Comparison of ENCODE assay signal across 1 cellular context in the genomic region with DNA sequence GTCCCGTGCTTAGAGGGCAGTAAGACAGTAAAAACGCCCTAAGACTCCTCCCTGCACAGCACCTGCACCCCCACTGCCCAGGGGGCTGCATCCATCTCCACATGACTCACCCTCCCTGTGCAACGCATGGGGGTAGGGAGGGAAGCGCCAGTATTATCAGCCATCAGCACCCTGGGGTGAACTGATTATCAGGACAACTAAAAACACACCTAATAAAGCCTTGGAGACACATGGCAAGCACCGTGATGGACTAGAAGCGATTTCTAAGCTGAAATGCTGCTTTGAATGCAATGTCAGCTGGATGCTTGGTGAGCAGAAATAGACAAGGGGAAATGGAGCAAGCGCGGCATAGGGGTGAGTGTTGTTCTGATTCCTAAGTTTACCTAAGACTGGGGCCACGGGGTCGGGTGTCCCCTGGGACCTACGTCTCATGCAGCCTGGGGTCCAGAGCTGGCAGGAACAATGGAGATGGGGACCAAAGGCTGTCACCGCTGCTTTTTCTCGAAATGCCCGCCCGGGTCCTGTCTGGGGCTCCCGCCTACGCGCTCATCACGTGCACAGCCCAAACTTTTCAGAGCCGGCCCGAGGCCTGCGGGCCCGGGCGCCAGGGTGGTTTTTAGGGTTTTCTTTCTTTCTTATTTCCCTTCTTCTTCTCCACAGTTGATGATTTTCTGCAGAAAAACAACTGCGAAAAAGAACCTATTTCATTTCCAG.
A peak's percentile ranks its signal among the peaks of the same experiment; 100 is the strongest.
TF ChIP-seq lines count a peak whose summit lies in the region.

No MANE protein-coding gene starts in this region.

TF ChIP-seq in K562, 482 proteins besides CTCF, POLR2A, EP300 and RAD21 (continued from another document):
- TF ChIP-seq, protein P1, sequence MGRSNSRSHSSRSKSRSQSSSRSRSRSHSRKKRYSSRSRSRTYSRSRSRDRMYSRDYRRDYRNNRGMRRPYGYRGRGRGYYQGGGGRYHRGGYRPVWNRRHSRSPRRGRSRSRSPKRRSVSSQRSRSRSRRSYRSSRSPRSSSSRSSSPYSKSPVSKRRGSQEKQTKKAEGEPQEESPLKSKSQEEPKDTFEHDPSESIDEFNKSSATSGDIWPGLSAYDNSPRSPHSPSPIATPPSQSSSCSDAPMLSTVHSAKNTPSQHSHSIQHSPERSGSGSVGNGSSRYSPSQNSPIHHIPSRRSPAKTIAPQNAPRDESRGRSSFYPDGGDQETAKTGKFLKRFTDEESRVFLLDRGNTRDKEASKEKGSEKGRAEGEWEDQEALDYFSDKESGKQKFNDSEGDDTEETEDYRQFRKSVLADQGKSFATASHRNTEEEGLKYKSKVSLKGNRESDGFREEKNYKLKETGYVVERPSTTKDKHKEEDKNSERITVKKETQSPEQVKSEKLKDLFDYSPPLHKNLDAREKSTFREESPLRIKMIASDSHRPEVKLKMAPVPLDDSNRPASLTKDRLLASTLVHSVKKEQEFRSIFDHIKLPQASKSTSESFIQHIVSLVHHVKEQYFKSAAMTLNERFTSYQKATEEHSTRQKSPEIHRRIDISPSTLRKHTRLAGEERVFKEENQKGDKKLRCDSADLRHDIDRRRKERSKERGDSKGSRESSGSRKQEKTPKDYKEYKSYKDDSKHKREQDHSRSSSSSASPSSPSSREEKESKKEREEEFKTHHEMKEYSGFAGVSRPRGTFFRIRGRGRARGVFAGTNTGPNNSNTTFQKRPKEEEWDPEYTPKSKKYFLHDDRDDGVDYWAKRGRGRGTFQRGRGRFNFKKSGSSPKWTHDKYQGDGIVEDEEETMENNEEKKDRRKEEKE (IDR thresholded peaks at IDR 0.05; ENCODE audit: borderline replicate concordance in 1 of 2, control insufficient read depth in 1 of 2, low read depth in 2 of 2, low read length in 1 of 2) = no peak
- TF ChIP-seq KAT7 (CRISPR knock-in tag; IDR thresholded peaks at IDR 0.05; ENCODE audit: borderline replicate concordance) (0 out of 2 replicates have a peak, but pooled peaks have one; percentile 19), SP2 (IDR thresholded peaks at IDR 0.05; ENCODE audit: extremely low read depth, low read depth, low read length, poor library complexity, severe bottlenecking) (no peak), TGIF2 (CRISPR knock-in tag; IDR thresholded peaks at IDR 0.05) (no peak), CAMTA2 (CRISPR knock-in tag; conservative IDR thresholded peaks at IDR 0.05) (no peak), SMAD3 (CRISPR knock-in tag; conservative IDR thresholded peaks at IDR 0.05) (no peak; the same call in 1 of the 2 replicates), ZC3H8 (IDR thresholded peaks at IDR 0.05) (no peak), ZNF197 (CRISPR knock-in tag; IDR thresholded peaks at IDR 0.05; ENCODE audit: low read depth) (0 out of 2 replicates have a peak, but pooled peaks have one; percentile 66), NFATC3 (IDR thresholded peaks at IDR 0.05) (no peak), POLR2B (IDR thresholded peaks at IDR 0.05; ENCODE audit: low read depth, partially characterized antibody) (peak; percentile 49), L3MBTL2 (IDR thresholded peaks at IDR 0.05) (peak; percentile 93), TCF3 (CRISPR knock-in tag; IDR thresholded peaks at IDR 0.05) (peak; percentile 85), ZC3H11A (IDR thresholded peaks at IDR 0.05; ENCODE audit: low read depth, low read length) (no peak), NCOA6 (IDR thresholded peaks at IDR 0.05) (no peak), MCM7 (IDR thresholded peaks at IDR 0.05) (no peak)
- TF ChIP-seq, protein P2, sequence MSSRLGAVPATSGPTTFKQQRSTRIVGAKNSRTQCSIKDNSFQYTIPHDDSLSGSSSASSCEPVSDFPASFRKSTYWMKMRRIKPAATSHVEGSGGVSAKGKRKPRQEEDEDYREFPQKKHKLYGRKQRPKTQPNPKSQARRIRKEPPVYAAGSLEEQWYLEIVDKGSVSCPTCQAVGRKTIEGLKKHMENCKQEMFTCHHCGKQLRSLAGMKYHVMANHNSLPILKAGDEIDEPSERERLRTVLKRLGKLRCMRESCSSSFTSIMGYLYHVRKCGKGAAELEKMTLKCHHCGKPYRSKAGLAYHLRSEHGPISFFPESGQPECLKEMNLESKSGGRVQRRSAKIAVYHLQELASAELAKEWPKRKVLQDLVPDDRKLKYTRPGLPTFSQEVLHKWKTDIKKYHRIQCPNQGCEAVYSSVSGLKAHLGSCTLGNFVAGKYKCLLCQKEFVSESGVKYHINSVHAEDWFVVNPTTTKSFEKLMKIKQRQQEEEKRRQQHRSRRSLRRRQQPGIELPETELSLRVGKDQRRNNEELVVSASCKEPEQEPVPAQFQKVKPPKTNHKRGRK (tag; IDR thresholded peaks at IDR 0.05) = peak; percentile 74
- TF ChIP-seq, protein P3, sequence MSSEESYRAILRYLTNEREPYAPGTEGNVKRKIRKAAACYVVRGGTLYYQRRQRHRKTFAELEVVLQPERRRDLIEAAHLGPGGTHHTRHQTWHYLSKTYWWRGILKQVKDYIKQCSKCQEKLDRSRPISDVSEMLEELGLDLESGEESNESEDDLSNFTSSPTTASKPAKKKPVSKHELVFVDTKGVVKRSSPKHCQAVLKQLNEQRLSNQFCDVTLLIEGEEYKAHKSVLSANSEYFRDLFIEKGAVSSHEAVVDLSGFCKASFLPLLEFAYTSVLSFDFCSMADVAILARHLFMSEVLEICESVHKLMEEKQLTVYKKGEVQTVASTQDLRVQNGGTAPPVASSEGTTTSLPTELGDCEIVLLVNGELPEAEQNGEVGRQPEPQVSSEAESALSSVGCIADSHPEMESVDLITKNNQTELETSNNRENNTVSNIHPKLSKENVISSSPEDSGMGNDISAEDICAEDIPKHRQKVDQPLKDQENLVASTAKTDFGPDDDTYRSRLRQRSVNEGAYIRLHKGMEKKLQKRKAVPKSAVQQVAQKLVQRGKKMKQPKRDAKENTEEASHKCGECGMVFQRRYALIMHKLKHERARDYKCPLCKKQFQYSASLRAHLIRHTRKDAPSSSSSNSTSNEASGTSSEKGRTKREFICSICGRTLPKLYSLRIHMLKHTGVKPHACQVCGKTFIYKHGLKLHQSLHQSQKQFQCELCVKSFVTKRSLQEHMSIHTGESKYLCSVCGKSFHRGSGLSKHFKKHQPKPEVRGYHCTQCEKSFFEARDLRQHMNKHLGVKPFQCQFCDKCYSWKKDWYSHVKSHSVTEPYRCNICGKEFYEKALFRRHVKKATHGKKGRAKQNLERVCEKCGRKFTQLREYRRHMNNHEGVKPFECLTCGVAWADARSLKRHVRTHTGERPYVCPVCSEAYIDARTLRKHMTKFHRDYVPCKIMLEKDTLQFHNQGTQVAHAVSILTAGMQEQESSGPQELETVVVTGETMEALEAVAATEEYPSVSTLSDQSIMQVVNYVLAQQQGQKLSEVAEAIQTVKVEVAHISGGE (CRISPR knock-in tag; IDR thresholded peaks at IDR 0.05) = no peak
- TF ChIP-seq, protein P4, sequence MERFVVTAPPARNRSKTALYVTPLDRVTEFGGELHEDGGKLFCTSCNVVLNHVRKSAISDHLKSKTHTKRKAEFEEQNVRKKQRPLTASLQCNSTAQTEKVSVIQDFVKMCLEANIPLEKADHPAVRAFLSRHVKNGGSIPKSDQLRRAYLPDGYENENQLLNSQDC (CRISPR knock-in tag; IDR thresholded peaks at IDR 0.05) = no peak
- TF ChIP-seq, protein P5, sequence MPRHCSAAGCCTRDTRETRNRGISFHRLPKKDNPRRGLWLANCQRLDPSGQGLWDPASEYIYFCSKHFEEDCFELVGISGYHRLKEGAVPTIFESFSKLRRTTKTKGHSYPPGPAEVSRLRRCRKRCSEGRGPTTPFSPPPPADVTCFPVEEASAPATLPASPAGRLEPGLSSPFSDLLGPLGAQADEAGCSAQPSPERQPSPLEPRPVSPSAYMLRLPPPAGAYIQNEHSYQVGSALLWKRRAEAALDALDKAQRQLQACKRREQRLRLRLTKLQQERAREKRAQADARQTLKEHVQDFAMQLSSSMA (CRISPR knock-in tag; IDR thresholded peaks at IDR 0.05) = no peak
